In genomic region chr1:32205401-32206370, GRCh38 we compare ENCODE assay signal across 1 cellular context.
TF ChIP-seq lines count a peak whose summit lies in the region.

Gene IQCC, plus strand, starts transcription at chr1:32205671. Its CDS starts 11 bp downstream, at chr1:32205682.

TF ChIP-seq in K562, 482 proteins besides CTCF, POLR2A, EP300 and RAD21 (continued from another document and continues in another):
- TF ChIP-seq TFAP4 (CRISPR knock-in tag; IDR thresholded peaks at IDR 0.05; ENCODE audit: borderline replicate concordance) (peak; percentile 18; the same call in 1 of the 2 replicates), SMARCA4 (IDR thresholded peaks at IDR 0.05) (0 out of 2 replicates have a peak, but pooled peaks have one; percentile 25), JUN (IDR thresholded peaks at IDR 0.05; ENCODE audit: borderline replicate concordance, low read depth, low read length) (peak; percentile 65; the same call in 1 of the 2 replicates), JUN (CRISPR knock-in tag; IDR thresholded peaks at IDR 0.05; ENCODE audit: borderline replicate concordance) (peak; percentile 74; the same call in 1 of the 2 replicates), CCAR2 (IDR thresholded peaks at IDR 0.05; ENCODE audit: low read depth, low read length) (no peak), VEZF1 (CRISPR knock-in tag; IDR thresholded peaks at IDR 0.05) (peak; percentile 75), ZBTB33 (CRISPR knock-in tag; IDR thresholded peaks at IDR 0.05) (no peak), SMC3 (conservative IDR thresholded peaks at IDR 0.05; ENCODE audit: insufficient read depth, low read depth, low read length) (peak; percentile 3; the same call in 1 of the 2 replicates), TCF7 (IDR thresholded peaks at IDR 0.05; ENCODE audit: borderline replicate concordance) (peak; percentile 22; the same call in 1 of the 2 replicates), FOXJ3 (CRISPR knock-in tag; IDR thresholded peaks at IDR 0.05) (no peak), XRCC5 (IDR thresholded peaks at IDR 0.05; ENCODE audit: low read depth, low read length) (peak; percentile 56; the same call in 1 of the 2 replicates), DIDO1 (tag; IDR thresholded peaks at IDR 0.05; ENCODE audit: low read depth) (peak; percentile 79; the same call in 1 of the 2 replicates), MAFF (IDR thresholded peaks at IDR 0.05; ENCODE audit: low read length) (no peak), RB1 (IDR thresholded peaks at IDR 0.05; ENCODE audit: low read depth) (peak; percentile 99), NCOR1 (IDR thresholded peaks at IDR 0.05) (no peak; the same call in 1 of the 2 replicates), MBD2 (IDR thresholded peaks at IDR 0.05; ENCODE audit: borderline replicate concordance, low read depth) (peak; percentile 92), HCFC1 (IDR thresholded peaks at IDR 0.05; ENCODE audit: low read depth, low read length) (peak; percentile 86), CEBPG (CRISPR knock-in tag; IDR thresholded peaks at IDR 0.05) (0 out of 2 replicates have a peak, but pooled peaks have one; percentile 44), CEBPG (tag; conservative IDR thresholded peaks at IDR 0.05 in 1 of 2, IDR thresholded peaks at IDR 0.05 in 1 of 2) (no peak), ARID4B (CRISPR knock-in tag; IDR thresholded peaks at IDR 0.05) (peak; percentile 77), ETS2 (tag; IDR thresholded peaks at IDR 0.05; ENCODE audit: borderline replicate concordance, poor library complexity, severe bottlenecking) (no peak), TEAD1 (CRISPR knock-in tag; IDR thresholded peaks at IDR 0.05) (peak in 1 of 2 experiments; percentile 83; a peak in 2 of 4 replicates), RBM34 (IDR thresholded peaks at IDR 0.05; ENCODE audit: borderline replicate concordance, insufficient read depth, low read length) (no peak), BMI1 (IDR thresholded peaks at IDR 0.05; ENCODE audit: low read length) (peak; percentile 94), E2F6 (IDR thresholded peaks at IDR 0.05; ENCODE audit: borderline replicate concordance in 1 of 2, extremely low read depth in 1 of 2, insufficient read depth in 1 of 2, insufficient read length in 1 of 2, low read depth in 1 of 2, low read length in 1 of 2, poor library complexity in 1 of 2, severe bottlenecking in 1 of 2) (peak in 1 of 2 experiments; percentile 75), SRSF3 (IDR thresholded peaks at IDR 0.05; ENCODE audit: insufficient read depth, low read length) (peak; percentile 95), WHSC1 (IDR thresholded peaks at IDR 0.05; ENCODE audit: low read length) (no peak), L3MBTL2 (IDR thresholded peaks at IDR 0.05) (peak; percentile 56; the same call in 1 of the 2 replicates), CBX3 (IDR thresholded peaks at IDR 0.05; ENCODE audit: borderline replicate concordance in 1 of 2, low read length in 2 of 2) (peak in 1 of 2 experiments; percentile 25; a peak in 1 of 3 replicates), HDAC3 (IDR thresholded peaks at IDR 0.05; ENCODE audit: borderline replicate concordance, partially characterized antibody) (no peak), SAP30 (IDR thresholded peaks at IDR 0.05; ENCODE audit: borderline replicate concordance, insufficient read depth, low read depth, low read length, poor library complexity, severe bottlenecking) (peak; percentile 46)
- TF ChIP-seq, protein P1, sequence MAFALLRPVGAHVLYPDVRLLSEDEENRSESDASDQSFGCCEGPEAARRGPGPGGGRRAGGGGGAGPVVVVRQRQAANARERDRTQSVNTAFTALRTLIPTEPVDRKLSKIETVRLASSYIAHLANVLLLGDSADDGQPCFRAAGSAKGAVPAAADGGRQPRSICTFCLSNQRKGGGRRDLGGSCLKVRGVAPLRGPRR (CRISPR knock-in tag; IDR thresholded peaks at IDR 0.05), result no peak
- TF ChIP-seq, protein P2, sequence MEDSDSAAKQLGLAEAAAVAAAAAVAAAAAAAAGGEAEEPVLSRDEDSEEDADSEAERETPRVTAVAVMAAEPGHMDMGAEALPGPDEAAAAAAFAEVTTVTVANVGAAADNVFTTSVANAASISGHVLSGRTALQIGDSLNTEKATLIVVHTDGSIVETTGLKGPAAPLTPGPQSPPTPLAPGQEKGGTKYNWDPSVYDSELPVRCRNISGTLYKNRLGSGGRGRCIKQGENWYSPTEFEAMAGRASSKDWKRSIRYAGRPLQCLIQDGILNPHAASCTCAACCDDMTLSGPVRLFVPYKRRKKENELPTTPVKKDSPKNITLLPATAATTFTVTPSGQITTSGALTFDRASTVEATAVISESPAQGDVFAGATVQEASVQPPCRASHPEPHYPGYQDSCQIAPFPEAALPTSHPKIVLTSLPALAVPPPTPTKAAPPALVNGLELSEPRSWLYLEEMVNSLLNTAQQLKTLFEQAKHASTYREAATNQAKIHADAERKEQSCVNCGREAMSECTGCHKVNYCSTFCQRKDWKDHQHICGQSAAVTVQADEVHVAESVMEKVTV (CRISPR knock-in tag; IDR thresholded peaks at IDR 0.05), result no peak
- TF ChIP-seq, protein P3, sequence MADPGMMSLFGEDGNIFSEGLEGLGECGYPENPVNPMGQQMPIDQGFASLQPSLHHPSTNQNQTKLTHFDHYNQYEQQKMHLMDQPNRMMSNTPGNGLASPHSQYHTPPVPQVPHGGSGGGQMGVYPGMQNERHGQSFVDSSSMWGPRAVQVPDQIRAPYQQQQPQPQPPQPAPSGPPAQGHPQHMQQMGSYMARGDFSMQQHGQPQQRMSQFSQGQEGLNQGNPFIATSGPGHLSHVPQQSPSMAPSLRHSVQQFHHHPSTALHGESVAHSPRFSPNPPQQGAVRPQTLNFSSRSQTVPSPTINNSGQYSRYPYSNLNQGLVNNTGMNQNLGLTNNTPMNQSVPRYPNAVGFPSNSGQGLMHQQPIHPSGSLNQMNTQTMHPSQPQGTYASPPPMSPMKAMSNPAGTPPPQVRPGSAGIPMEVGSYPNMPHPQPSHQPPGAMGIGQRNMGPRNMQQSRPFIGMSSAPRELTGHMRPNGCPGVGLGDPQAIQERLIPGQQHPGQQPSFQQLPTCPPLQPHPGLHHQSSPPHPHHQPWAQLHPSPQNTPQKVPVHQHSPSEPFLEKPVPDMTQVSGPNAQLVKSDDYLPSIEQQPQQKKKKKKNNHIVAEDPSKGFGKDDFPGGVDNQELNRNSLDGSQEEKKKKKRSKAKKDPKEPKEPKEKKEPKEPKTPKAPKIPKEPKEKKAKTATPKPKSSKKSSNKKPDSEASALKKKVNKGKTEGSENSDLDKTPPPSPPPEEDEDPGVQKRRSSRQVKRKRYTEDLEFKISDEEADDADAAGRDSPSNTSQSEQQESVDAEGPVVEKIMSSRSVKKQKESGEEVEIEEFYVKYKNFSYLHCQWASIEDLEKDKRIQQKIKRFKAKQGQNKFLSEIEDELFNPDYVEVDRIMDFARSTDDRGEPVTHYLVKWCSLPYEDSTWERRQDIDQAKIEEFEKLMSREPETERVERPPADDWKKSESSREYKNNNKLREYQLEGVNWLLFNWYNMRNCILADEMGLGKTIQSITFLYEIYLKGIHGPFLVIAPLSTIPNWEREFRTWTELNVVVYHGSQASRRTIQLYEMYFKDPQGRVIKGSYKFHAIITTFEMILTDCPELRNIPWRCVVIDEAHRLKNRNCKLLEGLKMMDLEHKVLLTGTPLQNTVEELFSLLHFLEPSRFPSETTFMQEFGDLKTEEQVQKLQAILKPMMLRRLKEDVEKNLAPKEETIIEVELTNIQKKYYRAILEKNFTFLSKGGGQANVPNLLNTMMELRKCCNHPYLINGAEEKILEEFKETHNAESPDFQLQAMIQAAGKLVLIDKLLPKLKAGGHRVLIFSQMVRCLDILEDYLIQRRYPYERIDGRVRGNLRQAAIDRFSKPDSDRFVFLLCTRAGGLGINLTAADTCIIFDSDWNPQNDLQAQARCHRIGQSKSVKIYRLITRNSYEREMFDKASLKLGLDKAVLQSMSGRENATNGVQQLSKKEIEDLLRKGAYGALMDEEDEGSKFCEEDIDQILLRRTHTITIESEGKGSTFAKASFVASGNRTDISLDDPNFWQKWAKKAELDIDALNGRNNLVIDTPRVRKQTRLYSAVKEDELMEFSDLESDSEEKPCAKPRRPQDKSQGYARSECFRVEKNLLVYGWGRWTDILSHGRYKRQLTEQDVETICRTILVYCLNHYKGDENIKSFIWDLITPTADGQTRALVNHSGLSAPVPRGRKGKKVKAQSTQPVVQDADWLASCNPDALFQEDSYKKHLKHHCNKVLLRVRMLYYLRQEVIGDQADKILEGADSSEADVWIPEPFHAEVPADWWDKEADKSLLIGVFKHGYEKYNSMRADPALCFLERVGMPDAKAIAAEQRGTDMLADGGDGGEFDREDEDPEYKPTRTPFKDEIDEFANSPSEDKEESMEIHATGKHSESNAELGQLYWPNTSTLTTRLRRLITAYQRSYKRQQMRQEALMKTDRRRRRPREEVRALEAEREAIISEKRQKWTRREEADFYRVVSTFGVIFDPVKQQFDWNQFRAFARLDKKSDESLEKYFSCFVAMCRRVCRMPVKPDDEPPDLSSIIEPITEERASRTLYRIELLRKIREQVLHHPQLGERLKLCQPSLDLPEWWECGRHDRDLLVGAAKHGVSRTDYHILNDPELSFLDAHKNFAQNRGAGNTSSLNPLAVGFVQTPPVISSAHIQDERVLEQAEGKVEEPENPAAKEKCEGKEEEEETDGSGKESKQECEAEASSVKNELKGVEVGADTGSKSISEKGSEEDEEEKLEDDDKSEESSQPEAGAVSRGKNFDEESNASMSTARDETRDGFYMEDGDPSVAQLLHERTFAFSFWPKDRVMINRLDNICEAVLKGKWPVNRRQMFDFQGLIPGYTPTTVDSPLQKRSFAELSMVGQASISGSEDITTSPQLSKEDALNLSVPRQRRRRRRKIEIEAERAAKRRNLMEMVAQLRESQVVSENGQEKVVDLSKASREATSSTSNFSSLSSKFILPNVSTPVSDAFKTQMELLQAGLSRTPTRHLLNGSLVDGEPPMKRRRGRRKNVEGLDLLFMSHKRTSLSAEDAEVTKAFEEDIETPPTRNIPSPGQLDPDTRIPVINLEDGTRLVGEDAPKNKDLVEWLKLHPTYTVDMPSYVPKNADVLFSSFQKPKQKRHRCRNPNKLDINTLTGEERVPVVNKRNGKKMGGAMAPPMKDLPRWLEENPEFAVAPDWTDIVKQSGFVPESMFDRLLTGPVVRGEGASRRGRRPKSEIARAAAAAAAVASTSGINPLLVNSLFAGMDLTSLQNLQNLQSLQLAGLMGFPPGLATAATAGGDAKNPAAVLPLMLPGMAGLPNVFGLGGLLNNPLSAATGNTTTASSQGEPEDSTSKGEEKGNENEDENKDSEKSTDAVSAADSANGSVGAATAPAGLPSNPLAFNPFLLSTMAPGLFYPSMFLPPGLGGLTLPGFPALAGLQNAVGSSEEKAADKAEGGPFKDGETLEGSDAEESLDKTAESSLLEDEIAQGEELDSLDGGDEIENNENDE (IDR thresholded peaks at IDR 0.05; ENCODE audit: low read depth, low read length), result no peak
